ENCODE assay signal across 12 cellular contexts in genomic region chr11:119305556-119306372, GRCh38. TPM values are rescaled to one million over a fixed set of nuclear protein-coding genes. Genes with fewer than 3 reads are reported as not detected.
DNase-seq lines count a peak whose midpoint lies in the region; ATAC-seq and TF ChIP-seq lines count a peak whose summit lies in the region.
"Had no signal": no experiment of that assay in that cellular context is flagged by ENCODE, and none has a peak within 500 bp of the region (broad histone marks: within the 10 kb centered on the region; RNA-seq: fewer than 3 reads in every experiment).

No MANE protein-coding gene starts in this region.

- H3K4me3 ChIP-seq in HEK293 (ENCODE audit: low read depth, low read length) (no peak overlapping the region), psoas muscle (no peak overlapping the region)

- H3K27ac ChIP-seq in CD4-positive, alpha-beta T cell (ENCODE audit: low read depth, low read length) = peak overlapping the region; percentile 39
- no peak overlapping the region for H3K27ac ChIP-seq in HEK293 (ENCODE audit: extremely low read depth, low read depth, low read length)
- peak overlapping the region; percentile 89 for H3K27ac ChIP-seq in psoas muscle

- intact Hi-C loops in CD4-positive, alpha-beta T cell (cut with DNase I, micrococcal nuclease) = no loop called here
- intact Hi-C loops in psoas muscle (cut with DNase I) = no loop called here

- CTCF ChIA-PET in CD4-positive, alpha-beta T cell (lab: Charles Lee) = interaction anchor here (0.9 to 1.4 kb wide), 3 partner anchors 8 to 100 kb away, joined by 3 to 4 read pairs (median 3); partner anchors contain the start of gene CBL
- CTCF ChIA-PET in HEK293 (lab: Yijun Ruan, JAX) = interaction anchor here (0.8 to 4.4 kb wide), 5 partner anchors 18 to 169 kb away, joined by 3 to 20 read pairs (median 3); partner anchors contain the start of gene CBL

- H3K4me3 Mint-ChIP-seq in CD4-positive, alpha-beta T cell = peak overlapping the region; percentile 54
- no peak overlapping the region for H3K4me3 Mint-ChIP-seq in chondrocyte (ENCODE audit: unreplicated experiment)

- H3K27me3 ChIP-seq in CD4-positive, alpha-beta T cell (ENCODE audit: control insufficient read depth, insufficient read depth, low read length) = no peaks in the 10 kb centered on the region
- H3K27me3 ChIP-seq in psoas muscle (ENCODE audit: insufficient read depth in 3 of 3, low read length in 2 of 3) = no peaks in the 10 kb centered on the region

- no peak for TF ChIP-seq CTCF in CD4-positive, alpha-beta T cell (IDR thresholded peaks at IDR 0.05)
- no peak for TF ChIP-seq CTCF in HEK293 (tag by site-specific recombination; IDR thresholded peaks at IDR 0.05)
- no peak for TF ChIP-seq CTCF in chondrocyte (IDR thresholded peaks at IDR 0.05)
- TF ChIP-seq CTCF in psoas muscle (IDR thresholded peaks at IDR 0.05) = no peak

- DNase-seq in CD4-positive, alpha-beta T cell = no peak
- no peak for DNase-seq in chondrocyte (ENCODE audit: low spot score)
- no peak for DNase-seq in psoas muscle
- DNase-seq in NCI-H187 (lab: John Stamatoyannopoulos, UW) = no peak
- no peak for DNase-seq in dedifferentiated amniotic fluid mesenchymal stem cell (ENCODE audit: extremely low spot score)
- DNase-seq: caudate nucleus; NCI-H2171; stimulated activated CD4-positive, alpha-beta T cell treated with anti-CD3 and anti-CD28 coated beads, Interleukin-12 subunit alpha, Interleukin-12 subunit beta, amount 100 ng/mL, for 4 hours had no signal

- peak overlapping the region; percentile 96 for H3K27ac Mint-ChIP-seq in CD4-positive, alpha-beta T cell
- peak overlapping the region; percentile 88 for H3K27ac Mint-ChIP-seq in chondrocyte (ENCODE audit: unreplicated experiment)

- H3K36me3 Mint-ChIP-seq in CD4-positive, alpha-beta T cell (ENCODE audit: low read depth) = peaks cover 59% of the 10 kb centered on the region
- peaks cover 33% of the 10 kb centered on the region for H3K36me3 Mint-ChIP-seq in chondrocyte (ENCODE audit: low read depth)

- no peaks in the 10 kb centered on the region for H3K9me3 ChIP-seq in CD4-positive, alpha-beta T cell (ENCODE audit: control insufficient read depth, low read length)
- no peaks in the 10 kb centered on the region for H3K9me3 ChIP-seq in HEK293 (ENCODE audit: control insufficient read depth, insufficient read depth, low read depth, low read length)
- H3K9me3 ChIP-seq in psoas muscle = no peaks in the 10 kb centered on the region

- 70 to 87% (median 86%) methylated on average over 7 of the region's 7 CpGs for WGBS in psoas muscle, 3 donors

- H3K9me3 Mint-ChIP-seq in CD4-positive, alpha-beta T cell = no peaks in the 10 kb centered on the region
- no peaks in the 10 kb centered on the region for H3K9me3 Mint-ChIP-seq in chondrocyte (ENCODE audit: low read depth)

- no peaks in the 10 kb centered on the region for H3K4me1 ChIP-seq in HEK293 (ENCODE audit: control insufficient read depth, insufficient read depth, low read length)
- H3K4me1 ChIP-seq in psoas muscle = peaks cover 62% of the 10 kb centered on the region

- H3K4me1 Mint-ChIP-seq in CD4-positive, alpha-beta T cell (ENCODE audit: low read depth) = peaks cover 35% of the 10 kb centered on the region
- peaks cover 25% of the 10 kb centered on the region for H3K4me1 Mint-ChIP-seq in chondrocyte (ENCODE audit: low read depth)

- peak; percentile 13 for ATAC-seq in CD4-positive, alpha-beta T cell (ENCODE audit: poor library complexity)
- ATAC-seq in psoas muscle (peak; percentile 43 to 55 (median 48)), HG03280 (IDR thresholded peaks at IDR 0.05; ENCODE audit: unreplicated experiment) (no peak)

- H3K36me3 ChIP-seq in HEK293 (ENCODE audit: control insufficient read depth in 2 of 2, insufficient read depth in 1 of 2, low read length in 2 of 2) (peaks cover 0 to 65% of the 10 kb centered on the region in 2 experiments; a peak in 2 of 3 replicates), psoas muscle (ENCODE audit: insufficient read depth in 1 of 2, low read depth in 1 of 2) (peaks cover 0 to 48% of the 10 kb centered on the region in 2 donors)

- H3K27me3 Mint-ChIP-seq in CD4-positive, alpha-beta T cell = no peaks in the 10 kb centered on the region
- no peaks in the 10 kb centered on the region for H3K27me3 Mint-ChIP-seq in chondrocyte (ENCODE audit: low read depth)

- POLR2A ChIA-PET in CD4-positive, alpha-beta T cell (lab: Charles Lee) = interaction anchor here (0.6 to 3.8 kb wide), 8 partner anchors 9 to 376 kb away, joined by 3 to 15 read pairs (median 3); partner anchors contain the start of gene MCAM
- POLR2A ChIA-PET in HEK293 (lab: Yijun Ruan, JAX) = interaction anchor here (1.3 to 4.8 kb wide), 3 partner anchors 11 to 32 kb away, joined by 3 to 35 read pairs (median 4); partner anchors contain the start of genes MCAM and RNF26

TF ChIP-seq in HEK293, 187 proteins besides CTCF, POLR2A, EP300 and RAD21:
- TF ChIP-seq OSR2 (tag by site-specific recombination; IDR thresholded peaks at IDR 0.05) (no peak), ZNF571 (tag by site-specific recombination; IDR thresholded peaks at IDR 0.05) (no peak), ZNF660 (tag by site-specific recombination; IDR thresholded peaks at IDR 0.05) (peak; percentile 51; the same call in 1 of the 2 replicates), RBAK (tag by site-specific recombination; IDR thresholded peaks at IDR 0.05) (no peak), SETDB1 (IDR thresholded peaks at IDR 0.05; ENCODE audit: insufficient read length, low read length) (no peak), ZSCAN23 (tag by site-specific recombination; IDR thresholded peaks at IDR 0.05) (no peak)

RNA-seq across cellular contexts. Expression of gene MCAM, which starts 11.2 kb away (rescaled TPM):
- 10 to 100 TPM; 16.0 to 16.5 TPM for total RNA-seq in CD4-positive, alpha-beta T cell
- total RNA-seq in chondrocyte (170 to 527 TPM (median 509 TPM) in 3 replicates), psoas muscle (10 to 100 TPM; 24.5 to 71.1 (median 43.6) TPM)
- 10 to 100 TPM; 15.4 to 27.4 (median 27.3) TPM for polyA plus RNA-seq in psoas muscle

RNA-seq across cellular contexts. Expression of gene RNF26, which starts 28.6 kb away (rescaled TPM):
- total RNA-seq in CD4-positive, alpha-beta T cell = 10 to 100 TPM; 18.3 to 20.5 TPM
- total RNA-seq in chondrocyte (22.8 to 26.0 TPM (median 24.3 TPM) in 3 replicates), psoas muscle (1 to 10 TPM; 6.1 to 8.8 (median 7.5) TPM)
- polyA plus RNA-seq in psoas muscle = 1 to 10 TPM; 5.8 to 8.9 (median 7.1) TPM

RNA-seq across cellular contexts. Expression of gene C1QTNF5, which starts 34.9 kb away (rescaled TPM):
- not detected for total RNA-seq in CD4-positive, alpha-beta T cell
- 16.2 to 67.2 TPM (median 67.1 TPM) in 3 replicates for total RNA-seq in chondrocyte
- total RNA-seq in psoas muscle = 10 to 100 TPM in 1 of 4 donors, 1 to 10 TPM in 3; 5.3 to 11.6 (median 8.8) TPM
- polyA plus RNA-seq in psoas muscle = 10 to 100 TPM in 1 of 3 donors, 1 to 10 TPM in 2; 3.2 to 12.0 (median 4.7) TPM
- polyA plus RNA-seq: neural cell had no signal

RNA-seq across cellular contexts. Expression of gene MFRP, which starts 40.7 kb away (rescaled TPM):
- total RNA-seq in CD4-positive, alpha-beta T cell = not detected
- not detected in 3 replicates for total RNA-seq in chondrocyte
- not detected for total RNA-seq in psoas muscle
- polyA plus RNA-seq in psoas muscle = under 1 TPM in 2 of 3 donors, not detected in 1; 0.01 to 0.05 TPM
- total RNA-seq: M059J had no signal
- polyA plus RNA-seq: neural cell had no signal

Comparison
In these comparisons a context has a peak if more than half of its experiments do, and no peak if none do; other contexts are left out.
1. RNA of gene C1QTNF5, which starts 34.9 kb away (total RNA-seq): 16.2 to 67.2 TPM in chondrocyte and 5.3 to 11.6 TPM in psoas muscle; not detected in CD4-positive, alpha-beta T cell; every median in the first group is over 4 times any median in the second.